Comparison of ENCODE assay signal across 8 cellular contexts in the genomic region with DNA sequence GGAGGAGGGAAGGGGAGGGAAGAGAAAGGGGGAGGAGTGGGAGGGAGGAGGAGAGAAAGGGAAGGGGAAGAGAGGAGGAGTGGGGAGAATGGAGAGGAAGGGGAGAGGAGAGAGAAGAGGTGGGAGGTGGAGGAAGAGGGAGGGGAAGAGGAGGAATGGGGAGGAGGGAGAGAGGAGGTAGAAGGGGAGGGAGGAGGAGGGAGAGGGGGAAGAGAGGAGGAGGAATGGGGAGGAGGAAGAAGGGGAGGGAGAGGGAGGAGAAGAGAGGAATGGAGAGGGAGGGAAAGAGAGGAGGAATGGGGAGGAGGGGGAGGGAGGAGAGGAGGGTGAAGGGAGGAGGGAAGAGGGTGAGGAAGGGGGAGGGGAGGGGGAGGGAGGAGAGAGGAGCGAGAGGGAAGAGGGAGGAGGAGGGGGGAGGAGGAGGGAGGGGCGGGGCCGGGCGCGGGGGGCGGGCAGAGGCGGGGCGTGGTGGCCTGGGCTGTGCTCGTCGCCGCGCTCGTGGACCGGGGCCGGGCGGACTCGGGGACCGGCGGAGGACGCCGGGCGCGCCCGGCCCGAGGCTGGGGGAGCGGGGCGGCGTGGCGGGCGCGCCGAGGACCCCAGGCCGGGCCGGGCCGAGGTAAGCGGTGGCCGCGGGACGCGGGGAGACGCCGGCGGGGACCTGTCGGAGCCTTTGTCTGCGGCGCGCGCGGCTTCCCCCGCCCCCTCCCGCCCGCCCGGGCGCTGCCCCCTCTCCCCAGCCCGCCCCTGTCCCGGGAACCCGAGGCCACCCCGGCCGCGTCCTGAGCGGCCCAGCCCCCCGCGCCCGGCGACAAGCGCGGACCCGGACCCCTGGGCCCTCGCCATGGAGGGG. TPM values are rescaled to one million over a fixed set of nuclear protein-coding genes. Genes with fewer than 3 reads are reported as not detected.
A peak's percentile ranks its signal among the peaks of the same experiment; 100 is the strongest.
DNase-seq lines count a peak whose midpoint lies in the region; ATAC-seq lines count a peak whose summit lies in the region.

A gene with protein sequence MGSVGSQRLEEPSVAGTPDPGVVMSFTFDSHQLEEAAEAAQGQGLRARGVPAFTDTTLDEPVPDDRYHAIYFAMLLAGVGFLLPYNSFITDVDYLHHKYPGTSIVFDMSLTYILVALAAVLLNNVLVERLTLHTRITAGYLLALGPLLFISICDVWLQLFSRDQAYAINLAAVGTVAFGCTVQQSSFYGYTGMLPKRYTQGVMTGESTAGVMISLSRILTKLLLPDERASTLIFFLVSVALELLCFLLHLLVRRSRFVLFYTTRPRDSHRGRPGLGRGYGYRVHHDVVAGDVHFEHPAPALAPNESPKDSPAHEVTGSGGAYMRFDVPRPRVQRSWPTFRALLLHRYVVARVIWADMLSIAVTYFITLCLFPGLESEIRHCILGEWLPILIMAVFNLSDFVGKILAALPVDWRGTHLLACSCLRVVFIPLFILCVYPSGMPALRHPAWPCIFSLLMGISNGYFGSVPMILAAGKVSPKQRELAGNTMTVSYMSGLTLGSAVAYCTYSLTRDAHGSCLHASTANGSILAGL (plus strand): TSS at position 480 of the 853 bp plus-strand sequence. CDS start 4,874 bp downstream, outside the sequence.

- no peaks in the 10 kb centered on the region for H3K9me3 ChIP-seq in neuronal stem cell (replicated peaks in 1 of 2; ENCODE audit: control insufficient read depth in 2 of 2, insufficient read depth in 1 of 2, low read depth in 1 of 2, low read length in 2 of 2)
- no peaks in the 10 kb centered on the region for H3K9me3 ChIP-seq in MG63

- no peak within 1 kb of the TSS for H3K27ac ChIP-seq in neuronal stem cell (replicated peaks; ENCODE audit: low read length)

- H3K4me3 ChIP-seq in neuronal stem cell (ENCODE audit: low read length in 2 of 2) (peak within 1 kb of the TSS; percentile 70 to 78), MG63 (no peak within 1 kb of the TSS)

- H3K4me1 Mint-ChIP-seq in activated naive CD4-positive, alpha-beta T cell treated with anti-CD3 and anti-CD28 coated beads for 36 hours (ENCODE audit: low read depth): no peaks in the 10 kb centered on the region

- H3K4me1 ChIP-seq in neuronal stem cell (ENCODE audit: control insufficient read depth in 2 of 2, insufficient read depth in 1 of 2, low read depth in 1 of 2, low read length in 2 of 2): peaks cover 3 to 8% of the 10 kb centered on the region in 2 donors

- ATAC-seq in GM18861 (IDR thresholded peaks at IDR 0.05; ENCODE audit: unreplicated experiment) (no peak), GM18873 (IDR thresholded peaks at IDR 0.05; ENCODE audit: low FRiP score, unreplicated experiment) (no peak)

- intact Hi-C loops in activated naive CD4-positive, alpha-beta T cell treated with anti-CD3 and anti-CD28 coated beads for 36 hours (cut with micrococcal nuclease): no loop called here

- H2AFZ ChIP-seq in neuronal stem cell (ENCODE audit: low read length): peak within 1 kb of the TSS; percentile 83

- peaks cover 5% of the 10 kb centered on the region for H3K27me3 Mint-ChIP-seq in activated naive CD4-positive, alpha-beta T cell treated with anti-CD3 and anti-CD28 coated beads for 36 hours (ENCODE audit: low read depth)

- CTCF ChIA-PET in activated naive CD4-positive, alpha-beta T cell treated with anti-CD3 and anti-CD28 coated beads for 36 hours (lab: Charles Lee): no interaction called here

- H3K4me3 Mint-ChIP-seq in activated naive CD4-positive, alpha-beta T cell treated with anti-CD3 and anti-CD28 coated beads for 36 hours: no peak within 1 kb of the TSS

- H3K27me3 ChIP-seq in neuronal stem cell (ENCODE audit: control insufficient read depth in 3 of 3, insufficient read depth in 3 of 3, low read depth in 1 of 3, low read length in 3 of 3) (peaks cover 0 to 2% (median 0%) of the 10 kb centered on the region in 3 experiments), MG63 (no peaks in the 10 kb centered on the region)

- DNase-seq in activated naive CD4-positive, alpha-beta T cell treated with anti-CD3 and anti-CD28 coated beads for 36 hours: peak; percentile 18
- no peak for DNase-seq in activated naive CD4-positive, alpha-beta T cell treated with anti-CD3 and anti-CD28 coated beads, Interleukin-2, amount 50 U/mL, for 16 hours
- peak; percentile 49 for DNase-seq in SK-N-DZ (ENCODE audit: low spot score)
- peak; percentile 27 for DNase-seq in fibroblast of gingiva (ENCODE audit: low read depth)
- DNase-seq in neuronal stem cell (ENCODE audit: low spot score): no peak
- DNase-seq in MG63: no peak

- peak within 1 kb of the TSS; percentile 31 for H3K14ac ChIP-seq in neuronal stem cell (ENCODE audit: low read length)

- no peak within 1 kb of the TSS for H3K4ac ChIP-seq in neuronal stem cell (ENCODE audit: low read length)

- WGBS in neuronal stem cell (ENCODE audit: extremely low coverage in 2 of 2, insufficient read length in 2 of 2, insufficient replicate concordance in 1 of 2), 2 donors: no CpG with 5 or more reads among the region's 69 CpGs

- peak within 1 kb of the TSS; percentile 87 for H3K18ac ChIP-seq in neuronal stem cell (ENCODE audit: low read length)

- H2BK12ac ChIP-seq in neuronal stem cell (ENCODE audit: low read length): no peak within 1 kb of the TSS

- H2BK120ac ChIP-seq in neuronal stem cell (ENCODE audit: low read depth, low read length): no peak within 1 kb of the TSS

- peak within 1 kb of the TSS; percentile 96 for H2AK5ac ChIP-seq in neuronal stem cell (ENCODE audit: low read depth, low read length)

- H3K36me3 ChIP-seq in neuronal stem cell (replicated peaks in 1 of 2; ENCODE audit: control insufficient read depth in 2 of 2, insufficient read depth in 2 of 2, low read length in 2 of 2): peaks cover 0 to 9% of the 10 kb centered on the region in 2 donors
- no peaks in the 10 kb centered on the region for H3K36me3 ChIP-seq in MG63

- H4K91ac ChIP-seq in neuronal stem cell (ENCODE audit: low read depth, low read length, poor library complexity): no peak within 1 kb of the TSS

- no peak within 1 kb of the TSS for H2BK5ac ChIP-seq in neuronal stem cell (ENCODE audit: low read length)

- H3K9me3 Mint-ChIP-seq in activated naive CD4-positive, alpha-beta T cell treated with anti-CD3 and anti-CD28 coated beads for 36 hours: no peaks in the 10 kb centered on the region

- no peak within 1 kb of the TSS for H4K8ac ChIP-seq in neuronal stem cell (ENCODE audit: low read depth, low read length)

- no peaks in the 10 kb centered on the region for H3K36me3 Mint-ChIP-seq in activated naive CD4-positive, alpha-beta T cell treated with anti-CD3 and anti-CD28 coated beads for 36 hours (ENCODE audit: low read depth)

- H3K23ac ChIP-seq in neuronal stem cell (ENCODE audit: low read depth, low read length, poor library complexity): no peak within 1 kb of the TSS

- H3K9ac ChIP-seq in neuronal stem cell (ENCODE audit: low read depth, low read length, poor library complexity): peak within 1 kb of the TSS; percentile 84

- H3K4me2 ChIP-seq in neuronal stem cell (ENCODE audit: insufficient read depth, low read length, poor library complexity, severe bottlenecking): peak within 1 kb of the TSS; percentile 86

- no peak within 1 kb of the TSS for H3K27ac Mint-ChIP-seq in activated naive CD4-positive, alpha-beta T cell treated with anti-CD3 and anti-CD28 coated beads for 36 hours

- H3K79me1 ChIP-seq in neuronal stem cell (ENCODE audit: low read depth, low read length): peaks cover 4% of the 10 kb centered on the region

- peak within 1 kb of the TSS; percentile 67 for H2BK15ac ChIP-seq in neuronal stem cell (ENCODE audit: low read length)

RNA-seq across cellular contexts. Expression of the gene that starts here (rescaled TPM):
- under 1 TPM; 0.24 to 0.42 TPM for total RNA-seq in activated naive CD4-positive, alpha-beta T cell treated with anti-CD3 and anti-CD28 coated beads for 36 hours
- polyA plus RNA-seq in SK-N-DZ (2014; cell fraction: cytosol; rRNA removed): 58.0 and 61.8 TPM in 2 replicates
- polyA plus RNA-seq in SK-N-DZ (2014; cell fraction: nucleus; rRNA removed): 73.5 and 79.6 TPM in 2 replicates
- 29.0 TPM for polyA plus RNA-seq in neuronal stem cell (2013, experiment 1 of 2)
- polyA plus RNA-seq in neuronal stem cell (2013, experiment 2 of 2): 28.9 TPM
- total RNA-seq in MG63 (2014; rRNA removed; shearing (Covaris generic); ENCODE audit: low replicate concordance): 2.7 and 4.4 TPM in 2 replicates

Comparison
In these comparisons a context has a peak if more than half of its experiments do, and no peak if none do; other contexts are left out.
1. Peak in DNase-seq in activated naive CD4-positive, alpha-beta T cell treated with anti-CD3 and anti-CD28 coated beads for 36 hours; RNA of the gene not detected or under 1 TPM.
2. DNase-seq: peak in SK-N-DZ (single experiment) and fibroblast of gingiva (single experiment); none in activated naive CD4-positive, alpha-beta T cell treated with anti-CD3 and anti-CD28 coated beads, Interleukin-2, amount 50 U/mL, for 16 hours (single experiment), neuronal stem cell (single experiment) and MG63 (single experiment).